ENCODE assay signal across 8 cellular contexts in the genomic region with DNA sequence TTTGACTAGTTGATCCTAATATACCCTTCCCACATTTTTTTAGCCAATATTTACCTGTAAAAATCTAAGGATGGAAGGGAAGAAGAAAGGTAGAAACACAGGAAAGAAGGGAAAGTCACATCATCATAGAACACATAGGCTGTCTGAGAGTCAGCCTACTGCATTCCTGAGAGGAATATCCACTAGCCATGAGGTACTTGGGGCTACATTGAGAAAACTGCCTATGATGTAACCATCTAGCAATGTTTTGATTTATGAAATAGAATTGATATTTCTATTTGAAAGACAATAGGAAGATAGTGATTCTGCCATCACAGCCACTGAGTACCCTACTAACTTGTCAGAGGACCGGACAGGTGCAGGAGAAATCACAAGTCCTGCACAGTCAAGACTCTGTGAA.
"Had no signal": no experiment of that assay in that cellular context is flagged by ENCODE, and none has a peak within 500 bp of the region (broad histone marks: within the 10 kb centered on the region; RNA-seq: fewer than 3 reads in every experiment).

No MANE protein-coding gene starts in this region.

- FAIRE-seq: G401.6, GM12878, GM12891, GM12892, GM18507, GM19239 had no signal

- ATAC-seq: GM12878 had no signal

- H3K4me3 ChIP-seq: GM12878 had no signal

- DNase-seq: GDM1, GF-D8 had no signal
